19 cellular contexts compared by ENCODE assay signal in genomic region chr2:6576312-6576711, GRCh38.
DNase-seq lines count a peak whose midpoint lies in the region; ATAC-seq and TF ChIP-seq lines count a peak whose summit lies in the region.
"Had no signal": no experiment of that assay in that cellular context is flagged by ENCODE, and none has a peak within 500 bp of the region (broad histone marks: within the 10 kb centered on the region; RNA-seq: fewer than 3 reads in every experiment).

No MANE protein-coding gene starts in this region.

- no peak overlapping the region for H4K5ac ChIP-seq in IMR-90 (ENCODE audit: low read depth, low read length)

- no peak overlapping the region for H2AFZ ChIP-seq in IMR-90 (replicated peaks; ENCODE audit: low read length, poor library complexity)

- H3K23ac ChIP-seq in IMR-90 (ENCODE audit: low read depth, low read length): no peak overlapping the region; the same call in 1 of the 2 replicates

- TF ChIP-seq RAD21 in IMR-90 (IDR thresholded peaks at IDR 0.05; ENCODE audit: low read length): no peak

- peak overlapping the region; percentile 75 to 78; a peak in 2 of 4 replicates for H4K8ac ChIP-seq in IMR-90 (ENCODE audit: low read depth in 2 of 2, low read length in 2 of 2)

- no CpG with 5 or more reads among the region's 2 CpGs for WGBS in IMR-90 (ENCODE audit: extremely low coverage in 2 of 2, insufficient read length in 1 of 2), 2 experiments

- peak overlapping the region; percentile 96 for H2BK120ac ChIP-seq in IMR-90 (ENCODE audit: low read depth, low read length)

- no peak overlapping the region for H2AK5ac ChIP-seq in IMR-90 (ENCODE audit: low read depth, low read length)

- no peak overlapping the region; the same call in 2 of the 3 replicates for H2BK15ac ChIP-seq in IMR-90 (ENCODE audit: low read depth, low read length)

- H2BK5ac ChIP-seq in IMR-90 (ENCODE audit: low read depth, low read length, poor library complexity, severe bottlenecking): peak overlapping the region; percentile 91

- no peak for TF ChIP-seq CTCF in AG04449 (IDR thresholded peaks at IDR 0.05; ENCODE audit: insufficient read depth, low read length, missing control alignments)
- no peak for TF ChIP-seq CTCF in IMR-90 (conservative IDR thresholded peaks at IDR 0.05; ENCODE audit: low read depth, low read length)
- no peak for TF ChIP-seq CTCF in astrocyte of the spinal cord (IDR thresholded peaks at IDR 0.05; ENCODE audit: low read depth, low read length)
- no peak for TF ChIP-seq CTCF in fibroblast of villous mesenchyme (IDR thresholded peaks at IDR 0.05; ENCODE audit: insufficient read depth, low read depth, low read length)
- TF ChIP-seq CTCF in WERI-Rb-1 (IDR thresholded peaks at IDR 0.05; ENCODE audit: low read depth, low read length): no peak

- no peak overlapping the region for H3K14ac ChIP-seq in IMR-90 (replicated peaks; ENCODE audit: low read depth, low read length)

- H3K4me1 ChIP-seq in IMR-90 (ENCODE audit: control insufficient read depth, insufficient read depth, low read length): peaks cover 8% of the 10 kb centered on the region

- H3K4ac ChIP-seq in IMR-90 (ENCODE audit: low read depth, low read length): peak overlapping the region; percentile 55; the same call in 1 of the 2 replicates

- in situ Hi-C loops in IMR-90 (cut with MboI; ENCODE audit: low sequenced_read_pairs) (no loop called here), astrocyte of the spinal cord (cut with HindIII; ENCODE audit: low sequenced_read_pairs) (no loop called here)

- TF ChIP-seq POLR2A in IMR-90 (IDR thresholded peaks at IDR 0.05; ENCODE audit: low read depth, low read length): no peak

- intact Hi-C loops in IMR-90 (cut with micrococcal nuclease): loop anchor here (5.0 kb wide), 1 partner anchor 51 kb away; no protein-coding TSS in a partner anchor

- peak overlapping the region; percentile 25; the same call in 1 of the 2 replicates for H3K4me2 ChIP-seq in IMR-90 (ENCODE audit: low read depth, low read length)

- H4K20me1 ChIP-seq in IMR-90 (ENCODE audit: insufficient read depth, low read length): no peaks in the 10 kb centered on the region

- dilution Hi-C loops in IMR-90 (cut with HindIII; ENCODE audit: low sequenced_read_pairs, unreplicated experiment): no loop called here

- H3K27ac ChIP-seq in IMR-90 (ENCODE audit: insufficient read depth, low read length): no peak overlapping the region; the same call in 1 of the 2 replicates
- no peak overlapping the region for H3K27ac ChIP-seq in WERI-Rb-1

- H3K9ac ChIP-seq in IMR-90 (ENCODE audit: low read depth, low read length): no peak overlapping the region

- ATAC-seq in IMR-90 (ENCODE audit: low read depth) (peak; percentile 84), HG02759 (IDR thresholded peaks at IDR 0.05; ENCODE audit: unreplicated experiment) (no peak)
- ATAC-seq: K562, SK-N-SH treated with all-trans-retinoic acid at 6 μM for 48 hours had no signal

- H3K27me3 ChIP-seq in IMR-90 (ENCODE audit: control insufficient read depth, insufficient read depth, low read length) (no peaks in the 10 kb centered on the region), WERI-Rb-1 (ENCODE audit: insufficient read depth, low read depth, severe bottlenecking) (no peaks in the 10 kb centered on the region)

- H2AK9ac ChIP-seq in IMR-90 (replicated peaks; ENCODE audit: low read depth, low read length, poor library complexity): no peak overlapping the region

- CTCF ChIA-PET in AG04449 (lab: Yijun Ruan, JAX) (no interaction called here), IMR-90 (lab: Yijun Ruan, JAX) (no interaction called here)

- DNase-seq in AG04449 (ENCODE audit: low read depth, low spot score) (peak; percentile 24), IMR-90 (peak; percentile 87), astrocyte of the spinal cord (ENCODE audit: low read depth, low spot score) (peak; percentile 1), fibroblast of villous mesenchyme (ENCODE audit: low read depth) (peak; percentile 34), WERI-Rb-1 (no peak), NCI-H510A (lab: John Stamatoyannopoulos, UW) (no peak), NCI-H446 (lab: John Stamatoyannopoulos, UW) (no peak)
- DNase-seq: AML-193, COR-L47, HCEC 1CT, NCI-H1436 treated with DMSO at 0.1 percent for 48 hours, NCI-H2029 treated with DMSO at 0.1 percent for 48 hours, NCI-H2171 treated with DMSO at 0.1 percent for 48 hours, NCI-H510A treated with DMSO at 0.1 percent for 48 hours, NCI-H82, Right ventricle myocardium superior had no signal

- H3K36me3 ChIP-seq in IMR-90 (ENCODE audit: control insufficient read depth, insufficient read depth, low read length) (no peaks in the 10 kb centered on the region), WERI-Rb-1 (no peaks in the 10 kb centered on the region)

- no peaks in the 10 kb centered on the region for H3K9me1 ChIP-seq in IMR-90 (ENCODE audit: insufficient read depth, low read length)

- H3K9me3 ChIP-seq in IMR-90 (ENCODE audit: control insufficient read depth, insufficient read depth, low read length) (no peaks in the 10 kb centered on the region), WERI-Rb-1 (ENCODE audit: severe bottlenecking) (no peaks in the 10 kb centered on the region)

- no TSS peak for BruUV-seq in IMR-90 (replicated peaks; lab: Mats Ljungman, UMichigan)

- H3K56ac ChIP-seq in IMR-90 (ENCODE audit: extremely low read depth, insufficient read depth, low read length): 0 out of 2 replicates have a peak overlapping the region, but pooled peaks have one; percentile 73

- peak overlapping the region; percentile 95; the same call in 1 of the 2 replicates for H2BK20ac ChIP-seq in IMR-90 (ENCODE audit: low read depth, low read length)

- no peak overlapping the region for H4K91ac ChIP-seq in IMR-90 (ENCODE audit: insufficient read depth, low read depth, low read length)

- H3K79me1 ChIP-seq in IMR-90 (ENCODE audit: low read depth in 1 of 2, low read length in 2 of 2): no peaks in the 10 kb centered on the region

- H3K18ac ChIP-seq in IMR-90 (ENCODE audit: low read depth, low read length): 0 out of 2 replicates have a peak overlapping the region, but pooled peaks have one; percentile 98

- H3K4me3 ChIP-seq in AG04449 (ENCODE audit: low read depth, low read length) (no peak overlapping the region), IMR-90 (ENCODE audit: insufficient read depth, low read depth, low read length) (no peak overlapping the region), astrocyte of the spinal cord (ENCODE audit: low read depth, low read length) (no peak overlapping the region), fibroblast of villous mesenchyme (ENCODE audit: low read depth, low read length) (no peak overlapping the region), WERI-Rb-1 (ENCODE audit: low read depth, low read length) (no peak overlapping the region)
- H3K4me3 ChIP-seq: K562 had no signal

- POLR2A ChIA-PET in AG04449 (lab: Yijun Ruan, JAX) (no interaction called here), IMR-90 (lab: Charles Lee; ENCODE audit: unreplicated experiment) (interaction anchor here (0.6 kb wide), 1 partner anchor 396 kb away, joined by 3 read pairs; no protein-coding TSS in a partner anchor)

TF ChIP-seq in IMR-90, 13 proteins besides CTCF, POLR2A, EP300 and RAD21:
- TF ChIP-seq CEBPB (IDR thresholded peaks at IDR 0.05; ENCODE audit: low read depth, low read length) (no peak), CHD1 (IDR thresholded peaks at IDR 0.05; ENCODE audit: low read depth, low read length) (no peak), MAFK (IDR thresholded peaks at IDR 0.05; ENCODE audit: low read depth, low read length) (0 out of 2 replicates have a peak, but pooled peaks have one; percentile 37), FOS (IDR thresholded peaks at IDR 0.05; ENCODE audit: low read depth, low read length) (peak; percentile 66), MAZ (IDR thresholded peaks at IDR 0.05; ENCODE audit: borderline replicate concordance, low read depth, low read length) (no peak), RFX5 (IDR thresholded peaks at IDR 0.05; ENCODE audit: low read depth, low read length) (no peak)
- TF ChIP-seq, protein P1, sequence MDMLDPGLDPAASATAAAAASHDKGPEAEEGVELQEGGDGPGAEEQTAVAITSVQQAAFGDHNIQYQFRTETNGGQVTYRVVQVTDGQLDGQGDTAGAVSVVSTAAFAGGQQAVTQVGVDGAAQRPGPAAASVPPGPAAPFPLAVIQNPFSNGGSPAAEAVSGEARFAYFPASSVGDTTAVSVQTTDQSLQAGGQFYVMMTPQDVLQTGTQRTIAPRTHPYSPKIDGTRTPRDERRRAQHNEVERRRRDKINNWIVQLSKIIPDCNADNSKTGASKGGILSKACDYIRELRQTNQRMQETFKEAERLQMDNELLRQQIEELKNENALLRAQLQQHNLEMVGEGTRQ (IDR thresholded peaks at IDR 0.05; ENCODE audit: low read depth, low read length): no peak
- TF ChIP-seq, protein P2, sequence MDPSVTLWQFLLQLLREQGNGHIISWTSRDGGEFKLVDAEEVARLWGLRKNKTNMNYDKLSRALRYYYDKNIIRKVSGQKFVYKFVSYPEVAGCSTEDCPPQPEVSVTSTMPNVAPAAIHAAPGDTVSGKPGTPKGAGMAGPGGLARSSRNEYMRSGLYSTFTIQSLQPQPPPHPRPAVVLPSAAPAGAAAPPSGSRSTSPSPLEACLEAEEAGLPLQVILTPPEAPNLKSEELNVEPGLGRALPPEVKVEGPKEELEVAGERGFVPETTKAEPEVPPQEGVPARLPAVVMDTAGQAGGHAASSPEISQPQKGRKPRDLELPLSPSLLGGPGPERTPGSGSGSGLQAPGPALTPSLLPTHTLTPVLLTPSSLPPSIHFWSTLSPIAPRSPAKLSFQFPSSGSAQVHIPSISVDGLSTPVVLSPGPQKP (IDR thresholded peaks at IDR 0.05; ENCODE audit: borderline replicate concordance, low read depth, low read length): no peak

Comparison
In these comparisons a context has a peak if more than half of its experiments do, and no peak if none do; other contexts are left out.
1. DNase-seq: peak in AG04449 (single experiment), IMR-90 (single experiment), astrocyte of the spinal cord (single experiment) and fibroblast of villous mesenchyme (single experiment); none in WERI-Rb-1 (single experiment), NCI-H510A (single experiment) and NCI-H446 (0 of 2).